In genomic region chr6:90417385-90417784, GRCh38 we compare ENCODE assay signal across 17 cellular contexts.
DNase-seq lines count a peak whose midpoint lies in the region; ATAC-seq and TF ChIP-seq lines count a peak whose summit lies in the region.
"Had no signal": no experiment of that assay in that cellular context is flagged by ENCODE, and none has a peak within 500 bp of the region (broad histone marks: within the 10 kb centered on the region; RNA-seq: fewer than 3 reads in every experiment).

No MANE protein-coding gene starts in this region.

- H3K27me3 Mint-ChIP-seq in activated naive CD8-positive, alpha-beta T cell treated with anti-CD3 and anti-CD28 coated beads, Interleukin-2, amount 10 ng/mL, durations not matched to agents 7 days and 5 days: peaks cover 2% of the 10 kb centered on the region
- H3K27me3 Mint-ChIP-seq in activated naive CD8-positive, alpha-beta T cell treated with anti-CD3 and anti-CD28 coated beads, Interleukin-2, amount 50 U/mL, for 24 hours: no peaks in the 10 kb centered on the region
- no peaks in the 10 kb centered on the region for H3K27me3 Mint-ChIP-seq in activated T-helper 1 cell treated with anti-CD3 and anti-CD28 coated beads, Interleukin-12 subunit alpha, Interleukin-12 subunit beta, Interleukin-2, Interleukin-4 antibody, amounts not matched to agents 30 ng/mL and 10 ng/mL and 1 ng/mL, durations not matched to agents 14 hours and 24 hours and 36 hours (ENCODE audit: insufficient read depth)
- H3K27me3 Mint-ChIP-seq: B cell had no signal

- no peaks in the 10 kb centered on the region for H3K27me3 ChIP-seq in lung (ENCODE audit: control insufficient read depth, insufficient read depth)
- H3K27me3 ChIP-seq: BLaER1 treated with 17β-estradiol and CSF1 and Interleukin-3, amounts not matched to agents 10 nM and 100 nM had no signal

- H3K4me1 ChIP-seq in lung (ENCODE audit: control insufficient read depth in 2 of 2, insufficient read depth in 2 of 2, low read length in 2 of 2): peaks cover 4 to 6% of the 10 kb centered on the region in 2 donors

- intact Hi-C loops in activated T-helper 1 cell treated with anti-CD3 and anti-CD28 coated beads, Interleukin-12 subunit alpha, Interleukin-12 subunit beta, Interleukin-2, Interleukin-4 antibody, amounts not matched to agents 30 ng/mL and 10 ng/mL and 1 ng/mL, durations not matched to agents 14 hours and 24 hours and 36 hours (cut with micrococcal nuclease): no loop called here
- intact Hi-C loops in left cardiac atrium (cut with DNase I): no loop called here

- H3K27ac Mint-ChIP-seq in activated naive CD8-positive, alpha-beta T cell treated with anti-CD3 and anti-CD28 coated beads, Interleukin-2, amount 10 ng/mL, durations not matched to agents 7 days and 5 days: peak overlapping the region; percentile 3
- H3K27ac Mint-ChIP-seq in activated naive CD8-positive, alpha-beta T cell treated with anti-CD3 and anti-CD28 coated beads, Interleukin-2, amount 50 U/mL, for 24 hours: no peak overlapping the region
- peak overlapping the region; percentile 22 for H3K27ac Mint-ChIP-seq in activated T-helper 1 cell treated with anti-CD3 and anti-CD28 coated beads, Interleukin-12 subunit alpha, Interleukin-12 subunit beta, Interleukin-2, Interleukin-4 antibody, amounts not matched to agents 30 ng/mL and 10 ng/mL and 1 ng/mL, durations not matched to agents 14 hours and 24 hours and 36 hours
- H3K27ac Mint-ChIP-seq: B cell; CD8-positive, alpha-beta T cell; H9 had no signal

- no peaks in the 10 kb centered on the region for H3K9me3 Mint-ChIP-seq in activated naive CD8-positive, alpha-beta T cell treated with anti-CD3 and anti-CD28 coated beads, Interleukin-2, amount 10 ng/mL, durations not matched to agents 7 days and 5 days
- H3K9me3 Mint-ChIP-seq in activated naive CD8-positive, alpha-beta T cell treated with anti-CD3 and anti-CD28 coated beads, Interleukin-2, amount 50 U/mL, for 24 hours: peaks cover 6% of the 10 kb centered on the region
- no peaks in the 10 kb centered on the region for H3K9me3 Mint-ChIP-seq in activated T-helper 1 cell treated with anti-CD3 and anti-CD28 coated beads, Interleukin-12 subunit alpha, Interleukin-12 subunit beta, Interleukin-2, Interleukin-4 antibody, amounts not matched to agents 30 ng/mL and 10 ng/mL and 1 ng/mL, durations not matched to agents 14 hours and 24 hours and 36 hours
- H3K9me3 Mint-ChIP-seq: CD8-positive, alpha-beta T cell; H9 had no signal

- H3K36me3 Mint-ChIP-seq in activated naive CD8-positive, alpha-beta T cell treated with anti-CD3 and anti-CD28 coated beads, Interleukin-2, amount 10 ng/mL, durations not matched to agents 7 days and 5 days: peaks cover 2% of the 10 kb centered on the region
- H3K36me3 Mint-ChIP-seq in activated naive CD8-positive, alpha-beta T cell treated with anti-CD3 and anti-CD28 coated beads, Interleukin-2, amount 50 U/mL, for 24 hours (ENCODE audit: low read depth): no peaks in the 10 kb centered on the region
- H3K36me3 Mint-ChIP-seq in activated T-helper 1 cell treated with anti-CD3 and anti-CD28 coated beads, Interleukin-12 subunit alpha, Interleukin-12 subunit beta, Interleukin-2, Interleukin-4 antibody, amounts not matched to agents 30 ng/mL and 10 ng/mL and 1 ng/mL, durations not matched to agents 14 hours and 24 hours and 36 hours (ENCODE audit: low read depth): peaks cover 2% of the 10 kb centered on the region
- H3K36me3 Mint-ChIP-seq: CD8-positive, alpha-beta T cell had no signal

- peaks cover 36% of the 10 kb centered on the region for H3K4me1 Mint-ChIP-seq in activated naive CD8-positive, alpha-beta T cell treated with anti-CD3 and anti-CD28 coated beads, Interleukin-2, amount 10 ng/mL, durations not matched to agents 7 days and 5 days
- H3K4me1 Mint-ChIP-seq in activated naive CD8-positive, alpha-beta T cell treated with anti-CD3 and anti-CD28 coated beads, Interleukin-2, amount 50 U/mL, for 24 hours: peaks cover 39% of the 10 kb centered on the region
- peaks cover 49% of the 10 kb centered on the region for H3K4me1 Mint-ChIP-seq in activated T-helper 1 cell treated with anti-CD3 and anti-CD28 coated beads, Interleukin-12 subunit alpha, Interleukin-12 subunit beta, Interleukin-2, Interleukin-4 antibody, amounts not matched to agents 30 ng/mL and 10 ng/mL and 1 ng/mL, durations not matched to agents 14 hours and 24 hours and 36 hours (ENCODE audit: low read depth)

- no peaks in the 10 kb centered on the region for H3K36me3 ChIP-seq in lung (ENCODE audit: control insufficient read depth in 2 of 2, insufficient read depth in 2 of 2, low read length in 2 of 2)
- H3K36me3 ChIP-seq: BLaER1 treated with 17β-estradiol and CSF1 and Interleukin-3, amounts not matched to agents 10 nM and 100 nM had no signal

- ATAC-seq in activated naive CD8-positive, alpha-beta T cell treated with anti-CD3 and anti-CD28 coated beads, Interleukin-2, amount 10 ng/mL, durations not matched to agents 7 days and 5 days (ENCODE audit: low read depth): no peak
- no peak for ATAC-seq in activated naive CD8-positive, alpha-beta T cell treated with anti-CD3 and anti-CD28 coated beads, Interleukin-2, amount 50 U/mL, for 24 hours
- ATAC-seq in left cardiac atrium (peak; percentile 38 to 45), lung (ENCODE audit: insufficient read depth, low FRiP score) (no peak), HG03175 (IDR thresholded peaks at IDR 0.05; ENCODE audit: unreplicated experiment) (no peak)
- ATAC-seq: CD8-positive, alpha-beta T cell; GM12878; HepG2 had no signal

- no peak overlapping the region for H3K27ac ChIP-seq in lung (ENCODE audit: low read depth in 1 of 2, low read length in 1 of 2)
- H3K27ac ChIP-seq: BLaER1 treated with 17β-estradiol and CSF1 and Interleukin-3, amounts not matched to agents 10 nM and 100 nM had no signal

- 92 to 98% methylated on average over 1 of the region's 1 CpG for WGBS in lung, 2 donors

- TF ChIP-seq CTCF in lung (IDR thresholded peaks at IDR 0.05; ENCODE audit: control extremely low read depth, extremely low read depth): no peak

- no peak overlapping the region for H3K4me3 Mint-ChIP-seq in activated naive CD8-positive, alpha-beta T cell treated with anti-CD3 and anti-CD28 coated beads, Interleukin-2, amount 10 ng/mL, durations not matched to agents 7 days and 5 days
- no peak overlapping the region for H3K4me3 Mint-ChIP-seq in activated naive CD8-positive, alpha-beta T cell treated with anti-CD3 and anti-CD28 coated beads, Interleukin-2, amount 50 U/mL, for 24 hours
- no peak overlapping the region for H3K4me3 Mint-ChIP-seq in activated T-helper 1 cell treated with anti-CD3 and anti-CD28 coated beads, Interleukin-12 subunit alpha, Interleukin-12 subunit beta, Interleukin-2, Interleukin-4 antibody, amounts not matched to agents 30 ng/mL and 10 ng/mL and 1 ng/mL, durations not matched to agents 14 hours and 24 hours and 36 hours
- H3K4me3 Mint-ChIP-seq: B cell; CD8-positive, alpha-beta T cell; H9 had no signal

- DNase-seq in activated naive CD8-positive, alpha-beta T cell treated with anti-CD3 and anti-CD28 coated beads, Interleukin-2, amount 10 ng/mL, durations not matched to agents 7 days and 5 days: no peak
- no peak for DNase-seq in activated naive CD8-positive, alpha-beta T cell treated with anti-CD3 and anti-CD28 coated beads, Interleukin-2, amount 50 U/mL, for 24 hours
- DNase-seq in activated T-helper 1 cell treated with anti-CD3 and anti-CD28 coated beads, Interleukin-12 subunit alpha, Interleukin-12 subunit beta, Interleukin-2, Interleukin-4 antibody, amounts not matched to agents 30 ng/mL and 10 ng/mL and 1 ng/mL, durations not matched to agents 14 hours and 24 hours and 36 hours (ENCODE audit: low spot score): no peak
- DNase-seq in left cardiac atrium (no peak), lung (ENCODE audit: low spot score) (peak; percentile 10)
- no peak for DNase-seq in stimulated activated CD4-positive, alpha-beta T cell treated with anti-CD3 and anti-CD28 coated beads, Interleukin-4, amount 100 ng/mL, for 1 hour
- DNase-seq: CD8-positive, alpha-beta T cell; DMS 273 treated with DMSO at 0.1 percent for 48 hours; DMS53; DND-41; EL; H9 had no signal

- H3K4me3 ChIP-seq in lung: no peak overlapping the region
- H3K4me3 ChIP-seq: BLaER1 treated with 17β-estradiol and CSF1 and Interleukin-3, amounts not matched to agents 10 nM and 100 nM; GM12878 had no signal

- POLR2A ChIA-PET in activated naive CD8-positive, alpha-beta T cell treated with anti-CD3 and anti-CD28 coated beads, Interleukin-2, amount 10 ng/mL, durations not matched to agents 7 days and 5 days (lab: Charles Lee): interaction anchor here (1.5 kb wide), 1 partner anchor 19 kb away, joined by 3 read pairs; no protein-coding TSS in a partner anchor

- peaks cover 0 to 1% of the 10 kb centered on the region in 2 donors for H3K9me3 ChIP-seq in lung (ENCODE audit: control insufficient read depth in 2 of 2, insufficient read depth in 1 of 2, low read length in 1 of 2)
- H3K9me3 ChIP-seq: BLaER1 treated with 17β-estradiol and CSF1 and Interleukin-3, amounts not matched to agents 10 nM and 100 nM had no signal

Comparison
In these comparisons a context has a peak if more than half of its experiments do, and no peak if none do; other contexts are left out.
1. ATAC-seq: peak in left cardiac atrium (2 of 2); none in activated naive CD8-positive, alpha-beta T cell treated with anti-CD3 and anti-CD28 coated beads, Interleukin-2, amount 10 ng/mL, durations not matched to agents 7 days and 5 days (single experiment), activated naive CD8-positive, alpha-beta T cell treated with anti-CD3 and anti-CD28 coated beads, Interleukin-2, amount 50 U/mL, for 24 hours (single experiment), lung (single experiment) and HG03175 (single experiment).